ENCODE assay signal across 22 cellular contexts in the genomic region with DNA sequence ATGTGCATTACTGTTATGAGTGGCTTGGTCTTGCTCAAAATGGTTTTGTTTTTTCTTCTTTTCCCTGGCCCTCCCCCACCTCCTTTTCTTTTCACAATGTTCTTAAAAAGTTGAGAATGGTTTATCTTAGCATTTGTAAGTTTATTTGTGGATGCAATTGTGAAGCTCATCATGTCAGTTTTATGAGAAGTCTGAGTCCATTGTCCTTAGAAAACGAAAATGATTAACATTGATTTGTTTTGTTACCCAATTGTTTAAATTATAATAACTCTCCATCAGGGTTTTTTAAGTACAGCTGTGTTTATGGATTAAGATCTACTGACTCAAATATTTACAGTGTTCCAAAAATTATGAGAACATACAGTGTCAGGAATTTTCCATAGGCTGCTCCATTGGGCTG.
"Had no signal": no experiment of that assay in that cellular context is flagged by ENCODE, and none has a peak within 500 bp of the region (broad histone marks: within the 10 kb centered on the region; RNA-seq: fewer than 3 reads in every experiment).

No MANE protein-coding gene starts in this region.

- DNase-seq: activated CD4-positive, alpha-beta T cell treated with anti-CD3 and anti-CD28 coated beads, Interleukin-2, amount 10 ng/mL, durations not matched to agents 7 days and 5 days; activated CD4-positive, CD25-positive, alpha-beta regulatory T cell treated with anti-CD3 and anti-CD28 coated beads, Interleukin-2, amount 50 U/mL, for 72 hours; activated CD8-positive, alpha-beta T cell treated with anti-CD3 and anti-CD28 coated beads for 36 hours; activated gamma-delta T cell; activated naive CD4-positive, alpha-beta T cell treated with anti-CD3 and anti-CD28 coated beads, Interleukin-2, amount 50 U/mL, for 16 hours; activated naive CD8-positive, alpha-beta T cell treated with anti-CD3 and anti-CD28 coated beads, Interleukin-2, amount 50 U/mL, for 24 hours; anterior cingulate cortex; caudate nucleus; dermis blood vessel endothelial cell; effector memory CD4-positive, alpha-beta T cell; foreskin keratinocyte; lower lobe of right lung; naive thymus-derived CD8-positive, alpha-beta T cell; retina; sigmoid colon; stimulated activated CD4-positive, alpha-beta T cell treated with anti-CD3 and anti-CD28 coated beads, Interleukin-4, amount 100 ng/mL, for 24 hours; stimulated activated naive CD8-positive, alpha-beta T cell treated with anti-CD3 and anti-CD28 coated beads, Interleukin-15, Interleukin-2, amounts not matched to agents 100 U/mL and 50 U/mL, for 24 hours; T-cell; upper lobe of right lung; WERI-Rb-1 had no signal

- H3K4me3 ChIP-seq: lower lobe of right lung, neural progenitor cell, sigmoid colon, upper lobe of right lung had no signal

- H3K27ac ChIP-seq: lower lobe of right lung, neural progenitor cell, sigmoid colon, upper lobe of right lung, WERI-Rb-1 had no signal

- H3K4me2 ChIP-seq: neural progenitor cell had no signal

- H3K9ac ChIP-seq: neural progenitor cell had no signal

- ATAC-seq: activated CD8-positive, alpha-beta T cell treated with anti-CD3 and anti-CD28 coated beads for 36 hours; activated naive CD8-positive, alpha-beta T cell treated with anti-CD3 and anti-CD28 coated beads, Interleukin-2, amount 50 U/mL, for 24 hours; foreskin keratinocyte; left lobe of liver; lower lobe of right lung; naive thymus-derived CD8-positive, alpha-beta T cell; stimulated activated naive CD8-positive, alpha-beta T cell treated with anti-CD3 and anti-CD28 coated beads, Interleukin-15, Interleukin-2, amounts not matched to agents 100 U/mL and 50 U/mL, for 24 hours; T-cell; upper lobe of right lung had no signal

- H3K36me3 ChIP-seq: lower lobe of right lung, neural progenitor cell, sigmoid colon, upper lobe of right lung, WERI-Rb-1 had no signal

- H3K27me3 ChIP-seq: foreskin keratinocyte, neural progenitor cell, sigmoid colon, upper lobe of right lung had no signal

- H3K4me1 ChIP-seq: lower lobe of right lung, neural progenitor cell, upper lobe of right lung had no signal

- H3K9me3 ChIP-seq: lower lobe of right lung, sigmoid colon, upper lobe of right lung had no signal
